Comparison of ENCODE assay signal across 8 cellular contexts in genomic region chr3:190586631-190587000, GRCh38.
DNase-seq lines count a peak whose midpoint lies in the region; ATAC-seq and TF ChIP-seq lines count a peak whose summit lies in the region.

No MANE protein-coding gene starts in this region.

- TF ChIP-seq POLR2A in suprapubic skin (IDR thresholded peaks at IDR 0.05): no peak

- ATAC-seq in GM18870 (IDR thresholded peaks at IDR 0.05; ENCODE audit: unreplicated experiment): peak; percentile 77
- peak; percentile 73 for ATAC-seq in HG03280 (IDR thresholded peaks at IDR 0.05; ENCODE audit: unreplicated experiment)
- peak in 1 of 2 donors; percentile 59 for ATAC-seq in right cardiac atrium

- TF ChIP-seq EP300 in suprapubic skin (IDR thresholded peaks at IDR 0.05): no peak

- WGBS in right cardiac atrium: 50% methylated on average over 4 of the region's 4 CpGs
- WGBS in suprapubic skin: 34% methylated on average over 4 of the region's 4 CpGs

- H3K27me3 ChIP-seq in right cardiac atrium (ENCODE audit: control insufficient read depth, insufficient read depth) (no peaks in the 10 kb centered on the region), suprapubic skin (no peaks in the 10 kb centered on the region)

- intact Hi-C loops in right cardiac atrium (cut with DNase I): no loop called here

- H3K4me3 ChIP-seq in right cardiac atrium (ENCODE audit: low read length): no peak overlapping the region
- H3K4me3 ChIP-seq in suprapubic skin: no peak overlapping the region

- H3K4me1 ChIP-seq in right cardiac atrium (ENCODE audit: control insufficient read depth, insufficient read depth, low read length) (peaks cover 3% of the 10 kb centered on the region), suprapubic skin (peaks cover 20% of the 10 kb centered on the region)

- DNase-seq in A172 (ENCODE audit: low spot score) (peak; percentile 80), right cardiac atrium (peak in 2 of 3 donors; percentile 18 to 40), suprapubic skin (ENCODE audit: low spot score in 2 of 2) (no peak), RPMI8226 (no peak), T-helper 9 cell (no peak)
- DNase-seq in activated CD4-positive, alpha-beta T cell treated with anti-CD3 and anti-CD28 coated beads, Interleukin-2, amount 50 U/mL, for 4 hours: peak; percentile 28 to 47

- no peaks in the 10 kb centered on the region for H3K9me3 ChIP-seq in right cardiac atrium (ENCODE audit: control insufficient read depth, low read length)
- H3K9me3 ChIP-seq in suprapubic skin: no peaks in the 10 kb centered on the region

- H3K36me3 ChIP-seq in suprapubic skin: no peaks in the 10 kb centered on the region

- H3K27ac ChIP-seq in right cardiac atrium (ENCODE audit: low read length): no peak overlapping the region
- peak overlapping the region; percentile 72 for H3K27ac ChIP-seq in suprapubic skin

- no peak for TF ChIP-seq CTCF in suprapubic skin (IDR thresholded peaks at IDR 0.05)

Comparison
In these comparisons a context has a peak if more than half of its experiments do, and no peak if none do; other contexts are left out.
1. DNase-seq: peak in A172 (single experiment), activated CD4-positive, alpha-beta T cell treated with anti-CD3 and anti-CD28 coated beads, Interleukin-2, amount 50 U/mL, for 4 hours (2 of 2) and right cardiac atrium (2 of 3); none in suprapubic skin (0 of 2), RPMI8226 (single experiment) and T-helper 9 cell (single experiment).